ENCODE assay signal across 23 cellular contexts in the genomic region with DNA sequence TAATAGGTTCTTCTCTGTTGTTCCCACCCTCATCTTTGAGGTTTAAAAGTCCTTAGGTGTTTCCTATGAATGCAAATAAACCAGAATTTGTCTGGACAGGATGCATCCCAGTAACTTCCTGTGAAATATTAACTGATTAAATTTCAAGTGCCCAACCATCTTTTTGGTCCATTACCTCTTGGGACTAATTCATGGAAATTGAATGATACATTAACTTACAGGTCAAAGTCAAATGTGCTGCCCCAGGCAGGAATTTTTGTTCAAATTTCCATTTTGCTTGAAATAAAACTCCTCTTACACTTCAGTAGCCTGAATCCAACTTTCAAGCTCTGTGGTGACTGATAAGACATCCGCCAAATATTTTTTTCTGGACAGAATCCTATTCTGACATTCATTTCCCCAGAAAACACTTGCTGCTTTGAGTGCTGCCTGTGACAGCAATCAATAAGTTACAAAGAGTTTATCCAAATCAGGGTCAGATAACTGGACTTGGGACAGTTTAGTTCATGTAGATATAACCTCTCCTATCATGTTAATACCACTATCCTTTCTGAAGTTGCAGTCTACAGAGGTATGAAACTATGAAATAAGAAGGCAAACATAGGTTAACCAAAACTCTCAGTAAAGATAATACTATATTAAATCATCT.
"Had no signal": no experiment of that assay in that cellular context is flagged by ENCODE, and none has a peak within 500 bp of the region (broad histone marks: within the 10 kb centered on the region; RNA-seq: fewer than 3 reads in every experiment).

No MANE protein-coding gene starts in this region.

- H3K4me3 Mint-ChIP-seq: dendritic cell treated with granulocyte-macrophage colony-stimulating factor and Interleukin-4, amounts not matched to agents 40 ng/mL and 50 ng/mL, for 4 days; effector memory CD8-positive, alpha-beta T cell; immature natural killer cell; memory B cell; naive thymus-derived CD4-positive, alpha-beta T cell; type B pancreatic cell had no signal

- H3K9me3 ChIP-seq: esophagus squamous epithelium, gastroesophageal sphincter, lower lobe of right lung, neutrophil, psoas muscle, suprapubic skin, thyroid gland had no signal

- H3K4me1 ChIP-seq: esophagus squamous epithelium, gastroesophageal sphincter, left lung, lower lobe of right lung, psoas muscle, suprapubic skin, thyroid gland had no signal

- H3K27ac Mint-ChIP-seq: dendritic cell treated with granulocyte-macrophage colony-stimulating factor and Interleukin-4, amounts not matched to agents 40 ng/mL and 50 ng/mL, for 4 days; effector memory CD8-positive, alpha-beta T cell; immature natural killer cell; memory B cell; naive thymus-derived CD4-positive, alpha-beta T cell; type B pancreatic cell had no signal

- H3K4me1 Mint-ChIP-seq: immature natural killer cell; memory B cell; naive thymus-derived CD4-positive, alpha-beta T cell had no signal

- H3K36me3 ChIP-seq: esophagus squamous epithelium, gastroesophageal sphincter, left lung, lower lobe of right lung, neutrophil, suprapubic skin, thyroid gland had no signal

- H3K27me3 ChIP-seq: esophagus squamous epithelium, gastroesophageal sphincter, left lung, neutrophil, suprapubic skin, thyroid gland had no signal

- H3K27ac ChIP-seq: epithelial cell of prostate, esophagus squamous epithelium, gastroesophageal sphincter, left lung, lower lobe of right lung, neutrophil, psoas muscle, suprapubic skin, thyroid gland had no signal

- H3K4me3 ChIP-seq: esophagus squamous epithelium, gastroesophageal sphincter, left lung, lower lobe of right lung, psoas muscle, suprapubic skin, thyroid gland had no signal

- DNase-seq: caudate nucleus; effector memory CD8-positive, alpha-beta T cell; esophagus squamous epithelium; foreskin fibroblast; immature natural killer cell; left lung; lower lobe of right lung; naive thymus-derived CD4-positive, alpha-beta T cell; psoas muscle; small intestine; stimulated activated CD4-positive, alpha-beta T cell treated with anti-CD3 and anti-CD28 coated beads, Interleukin-12 subunit alpha, Interleukin-12 subunit beta, amount 100 ng/mL, for 4 hours; stimulated activated naive CD4-positive, alpha-beta T cell treated with Interleukin-2 at 50 U/mL for 16 hours; thyroid gland had no signal

- H3K36me3 Mint-ChIP-seq: memory B cell, type B pancreatic cell had no signal

- H3K27me3 Mint-ChIP-seq: dendritic cell treated with granulocyte-macrophage colony-stimulating factor and Interleukin-4, amounts not matched to agents 40 ng/mL and 50 ng/mL, for 4 days; effector memory CD8-positive, alpha-beta T cell; memory B cell; naive thymus-derived CD4-positive, alpha-beta T cell; type B pancreatic cell had no signal

- ATAC-seq: effector memory CD8-positive, alpha-beta T cell; gastroesophageal sphincter; left lung; lower lobe of right lung; naive thymus-derived CD4-positive, alpha-beta T cell; psoas muscle had no signal

- FAIRE-seq: colon, keratinocyte, small intestine, urothelium cell line had no signal
